In genomic region chr15:52546031-52546751, GRCh38 we compare ENCODE assay signal across 14 cellular contexts. TPM values are rescaled to one million over a fixed set of nuclear protein-coding genes. Genes with fewer than 3 reads are reported as not detected.
DNase-seq lines count a peak whose midpoint lies in the region; ATAC-seq and TF ChIP-seq lines count a peak whose summit lies in the region.
"Had no signal": no experiment of that assay in that cellular context is flagged by ENCODE, and none has a peak within 500 bp of the region (broad histone marks: within the 10 kb centered on the region; RNA-seq: fewer than 3 reads in every experiment).

No MANE protein-coding gene starts in this region.

- H3K9me3 Mint-ChIP-seq in activated naive CD4-positive, alpha-beta T cell treated with anti-CD3 and anti-CD28 coated beads, Interleukin-2, amount 10 ng/mL, durations not matched to agents 7 days and 5 days = peaks cover 8% of the 10 kb centered on the region

- CTCF ChIA-PET in activated naive CD4-positive, alpha-beta T cell treated with anti-CD3 and anti-CD28 coated beads, Interleukin-2, amount 10 ng/mL, durations not matched to agents 7 days and 5 days (lab: Charles Lee) = interaction anchor here (1.3 kb wide), 1 partner anchor 13 kb away, joined by 3 read pairs; no protein-coding TSS in a partner anchor
- CTCF ChIA-PET in Panc1 (lab: Charles Lee) = no interaction called here

- TF ChIP-seq POLR2A in erythroblast (IDR thresholded peaks at IDR 0.05; ENCODE audit: low read length) = peak; percentile 18

- intact Hi-C loops in Panc1 (cut with micrococcal nuclease; ENCODE audit: unreplicated experiment) = no loop called here
- intact Hi-C loops in psoas muscle (cut with DNase I) = no loop called here

- H3K27ac ChIP-seq in Panc1 (ENCODE audit: low read length) = no peak overlapping the region
- H3K27ac ChIP-seq in psoas muscle = no peak overlapping the region

- no peaks in the 10 kb centered on the region for H3K4me1 ChIP-seq in Panc1 (ENCODE audit: control insufficient read depth, insufficient read depth, low read length)
- no peaks in the 10 kb centered on the region for H3K4me1 ChIP-seq in psoas muscle

- peaks cover 8% of the 10 kb centered on the region for H3K27me3 Mint-ChIP-seq in activated naive CD4-positive, alpha-beta T cell treated with anti-CD3 and anti-CD28 coated beads, Interleukin-2, amount 10 ng/mL, durations not matched to agents 7 days and 5 days
- H3K27me3 Mint-ChIP-seq: IgD-negative memory B cell had no signal

- peak; percentile 34 for DNase-seq in activated naive CD4-positive, alpha-beta T cell treated with anti-CD3 and anti-CD28 coated beads, Interleukin-2, amount 10 ng/mL, durations not matched to agents 7 days and 5 days
- DNase-seq in activated naive CD4-positive, alpha-beta T cell treated with Interleukin-2 at 50 U/mL for 16 hours = no peak
- DNase-seq in Panc1 (ENCODE audit: low read depth, low spot score) = no peak
- DNase-seq in erythroblast (lab: John Stamatoyannopoulos, UW) = no peak
- peak in 1 of 2 donors; percentile 46 for DNase-seq in psoas muscle
- DNase-seq in kidney tubule cell (ENCODE audit: low spot score) = no peak
- no peak for DNase-seq in omental fat pad (ENCODE audit: low spot score)
- no peak for DNase-seq in iPS-NIHi7 (ENCODE audit: extremely low spot score)
- DNase-seq: activated CD4-positive, alpha-beta T cell treated with anti-CD3 and anti-CD28 coated beads for 1 hour; dermis blood vessel endothelial cell; hypothalamus; NCI-H2171; stimulated activated naive CD4-positive, alpha-beta T cell treated with Interleukin-2 at 50 U/mL for 16 hours had no signal

- ATAC-seq in Panc1 = peak; percentile 66
- peak; percentile 44 to 57 (median 48) for ATAC-seq in psoas muscle
- no peak for ATAC-seq in omental fat pad (ENCODE audit: low FRiP score)

- H3K36me3 ChIP-seq in Panc1 (ENCODE audit: control insufficient read depth, insufficient read depth, low read length) = peaks cover 21% of the 10 kb centered on the region
- peaks cover 6 to 59% of the 10 kb centered on the region in 2 donors for H3K36me3 ChIP-seq in psoas muscle (ENCODE audit: insufficient read depth in 1 of 2, low read depth in 1 of 2)

- H3K4me1 Mint-ChIP-seq in activated naive CD4-positive, alpha-beta T cell treated with anti-CD3 and anti-CD28 coated beads, Interleukin-2, amount 10 ng/mL, durations not matched to agents 7 days and 5 days = peaks cover 10% of the 10 kb centered on the region

- H3K27ac Mint-ChIP-seq in activated naive CD4-positive, alpha-beta T cell treated with anti-CD3 and anti-CD28 coated beads, Interleukin-2, amount 10 ng/mL, durations not matched to agents 7 days and 5 days = peak overlapping the region; percentile 71

- no peak for TF ChIP-seq CTCF in Panc1 (IDR thresholded peaks at IDR 0.05)
- TF ChIP-seq CTCF in psoas muscle (IDR thresholded peaks at IDR 0.05) = no peak
- TF ChIP-seq CTCF in omental fat pad (IDR thresholded peaks at IDR 0.05) = no peak

- POLR2A ChIA-PET in Panc1 (lab: Charles Lee) = no interaction called here

- no peaks in the 10 kb centered on the region for H3K27me3 ChIP-seq in Panc1 (ENCODE audit: control insufficient read depth, insufficient read depth, low read length)
- no peaks in the 10 kb centered on the region for H3K27me3 ChIP-seq in psoas muscle (ENCODE audit: insufficient read depth in 3 of 3, low read length in 2 of 3)

- in situ Hi-C loops in Panc1 (cut with HindIII; ENCODE audit: low pct_unique_long_range_greater_than_20kb, low sequenced_read_pairs) = no loop called here

- H3K36me3 Mint-ChIP-seq in activated naive CD4-positive, alpha-beta T cell treated with anti-CD3 and anti-CD28 coated beads, Interleukin-2, amount 10 ng/mL, durations not matched to agents 7 days and 5 days = peaks cover 41% of the 10 kb centered on the region

- 86 to 92% (median 91%) methylated on average over 5 of the region's 5 CpGs for WGBS in psoas muscle, 3 donors

- H3K4me3 ChIP-seq in Panc1 (ENCODE audit: low read depth in 2 of 2, low read length in 2 of 2) (no peak overlapping the region), psoas muscle (no peak overlapping the region)

- H3K4me3 Mint-ChIP-seq in activated naive CD4-positive, alpha-beta T cell treated with anti-CD3 and anti-CD28 coated beads, Interleukin-2, amount 10 ng/mL, durations not matched to agents 7 days and 5 days = no peak overlapping the region

- H3K9me3 ChIP-seq in Panc1 (ENCODE audit: control insufficient read depth, insufficient read depth, low read depth, low read length) (no peaks in the 10 kb centered on the region), psoas muscle (no peaks in the 10 kb centered on the region)

- no TSS peak for BruUV-seq in Panc1 (replicated peaks; lab: Mats Ljungman, UMichigan)

RNA-seq across cellular contexts. Expression of gene MYO5A, which starts 17.5 kb away (rescaled TPM):
- total RNA-seq in Panc1 (2021; ENCODE audit: unreplicated experiment) = 61.1 TPM
- polyA plus RNA-seq in Panc1 (2012; ENCODE audit: insufficient read length) = 22.3 TPM
- 1 to 10 TPM; 5.0 to 9.9 (median 7.8) TPM for total RNA-seq in psoas muscle
- 1 to 10 TPM; 3.6 to 7.7 (median 4.4) TPM for polyA plus RNA-seq in psoas muscle
- total RNA-seq in omental fat pad = 10 to 100 TPM; 45.5 to 81.6 (median 65.5) TPM

RNA-seq across cellular contexts. Expression of gene ARPP19, which starts 22.6 kb away (rescaled TPM):
- total RNA-seq in Panc1 (2021; ENCODE audit: unreplicated experiment) = 153 TPM
- polyA plus RNA-seq in Panc1 (2012; ENCODE audit: insufficient read length) = 56.4 TPM
- 100 to 1,000 TPM; 161 to 372 (median 274) TPM for total RNA-seq in psoas muscle
- polyA plus RNA-seq in psoas muscle = 100 to 1,000 TPM; 134 to 374 (median 256) TPM
- 100 to 1,000 TPM; 105 to 144 (median 131) TPM for total RNA-seq in omental fat pad
